In the genomic region with DNA sequence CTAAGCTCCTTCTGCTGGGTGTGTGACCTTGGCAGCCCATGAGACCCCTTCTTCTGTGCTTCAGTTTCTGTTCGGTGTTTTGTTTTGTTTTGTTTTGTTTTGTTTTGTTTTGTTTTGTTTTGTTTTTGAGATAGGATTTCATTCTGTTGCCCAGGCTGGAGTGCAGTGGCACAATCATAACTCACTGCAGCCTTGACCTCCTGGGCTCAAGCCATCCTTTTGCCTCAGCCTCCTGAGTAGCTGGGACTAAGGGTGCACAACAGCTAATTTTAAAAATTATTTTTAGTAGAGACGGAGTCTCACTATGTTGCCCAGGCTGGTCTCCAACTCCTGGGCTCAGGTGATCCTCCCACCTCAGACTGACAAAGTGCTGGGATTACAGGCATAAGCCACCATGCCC, we compare ENCODE assay signal across 7 cellular contexts. TPM values are rescaled to one million over a fixed set of nuclear protein-coding genes. Genes with fewer than 3 reads are reported as not detected.
"Had no signal": no experiment of that assay in that cellular context is flagged by ENCODE, and none has a peak within 500 bp of the region (broad histone marks: within the 10 kb centered on the region; RNA-seq: fewer than 3 reads in every experiment).

No MANE protein-coding gene starts in this region.

RNA-seq across cellular contexts. Expression of a gene that starts 48.6 kb away (rescaled TPM):
- total RNA-seq: GM23248, H4, H7, HFFc6, HT1080, IMR-90, K562 had no signal
- polyA plus RNA-seq: GM23248, IMR-90, K562 had no signal

RNA-seq across cellular contexts. Expression of a gene that starts 52.9 kb away (rescaled TPM):
- total RNA-seq: GM23248, H4, H7, HFFc6, HT1080, IMR-90, K562 had no signal
- polyA plus RNA-seq: GM23248, IMR-90, K562 had no signal

RNA-seq across cellular contexts. Expression of a gene that starts 55.8 kb away (rescaled TPM):
- total RNA-seq: GM23248, H4, H7, HFFc6, HT1080, IMR-90, K562 had no signal
- polyA plus RNA-seq: GM23248, IMR-90, K562 had no signal
